Comparison of ENCODE assay signal across 22 cellular contexts in the genomic region with DNA sequence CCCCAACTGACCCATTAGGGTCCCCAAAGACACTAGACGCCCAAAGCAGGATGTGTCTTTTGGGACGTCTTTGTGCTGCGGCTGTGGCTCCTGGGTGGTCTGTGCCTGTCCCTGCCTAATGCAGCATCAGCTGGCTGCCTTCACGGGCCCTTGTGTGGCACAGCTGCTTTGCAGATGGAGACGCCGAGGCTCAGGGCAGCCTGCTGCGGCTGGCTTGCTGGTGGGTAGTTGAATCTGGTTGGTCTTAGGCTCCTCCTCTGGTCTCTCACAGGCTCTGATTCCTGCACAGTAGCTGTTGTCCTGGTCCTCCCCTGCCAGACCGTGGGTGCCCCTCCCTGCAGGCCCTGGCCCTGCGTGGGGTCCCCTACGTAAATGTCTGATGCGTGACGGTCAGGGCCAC. TPM values are rescaled to one million over a fixed set of nuclear protein-coding genes. Genes with fewer than 3 reads are reported as not detected.
DNase-seq lines count a peak whose midpoint lies in the region; ATAC-seq, FAIRE-seq and TF ChIP-seq lines count a peak whose summit lies in the region.
"Had no signal": no experiment of that assay in that cellular context is flagged by ENCODE, and none has a peak within 500 bp of the region (broad histone marks: within the 10 kb centered on the region; RNA-seq: fewer than 3 reads in every experiment).

No MANE protein-coding gene starts in this region.

- no peak overlapping the region for H3K23ac ChIP-seq in H1 (ENCODE audit: insufficient read length)
- H3K23ac ChIP-seq in neuronal stem cell (ENCODE audit: low read depth, low read length, poor library complexity), result peak overlapping the region; percentile 56

- no peak overlapping the region for H2AK5ac ChIP-seq in H1 (ENCODE audit: low read depth, low read length)
- H2AK5ac ChIP-seq in neuronal stem cell (ENCODE audit: low read depth, low read length), result no peak overlapping the region

- H2BK15ac ChIP-seq in H1 (ENCODE audit: low read length), result no peak overlapping the region
- H2BK15ac ChIP-seq in neuronal stem cell (ENCODE audit: low read length), result peak overlapping the region; percentile 26

- no peak overlapping the region for H3K9ac ChIP-seq in BLaER1
- no peak overlapping the region for H3K9ac ChIP-seq in BLaER1 treated with 17β-estradiol and CSF1 and Interleukin-3, amounts not matched to agents 10 nM and 100 nM
- H3K9ac ChIP-seq in H1 (replicated peaks in 1 of 4; ENCODE audit: extremely low read depth in 1 of 4, low read depth in 3 of 4, low read length in 3 of 4), result no peak overlapping the region
- peak overlapping the region; percentile 74 for H3K9ac ChIP-seq in neuronal stem cell (ENCODE audit: low read depth, low read length, poor library complexity)
- H3K9ac ChIP-seq: GM23248 had no signal

- H3K9me3 ChIP-seq in BLaER1 (no peaks in the 10 kb centered on the region), H1 (ENCODE audit: insufficient read depth in 2 of 2, low read depth in 1 of 2, low read length in 1 of 2) (no peaks in the 10 kb centered on the region), neuronal stem cell (replicated peaks in 1 of 2; ENCODE audit: control insufficient read depth in 2 of 2, insufficient read depth in 1 of 2, low read depth in 1 of 2, low read length in 2 of 2) (no peaks in the 10 kb centered on the region)
- H3K9me3 ChIP-seq in BLaER1 treated with 17β-estradiol and CSF1 and Interleukin-3, amounts not matched to agents 10 nM and 100 nM (replicated peaks in 1 of 11), result no peaks in the 10 kb centered on the region

- TF ChIP-seq CTCF in H1 (IDR thresholded peaks at IDR 0.05; ENCODE audit: control extremely low read depth in 1 of 3, insufficient read depth in 1 of 3, low read depth in 1 of 3, low read length in 3 of 3), result no peak

- no peak for TF ChIP-seq EP300 in H1 (IDR thresholded peaks at IDR 0.05; ENCODE audit: borderline replicate concordance in 1 of 2, low read depth in 2 of 2, low read length in 2 of 2)

- no peak for TF ChIP-seq RAD21 in H1 (IDR thresholded peaks at IDR 0.05 in 1 of 2, conservative IDR thresholded peaks at IDR 0.05 in 1 of 2; ENCODE audit: low read depth in 2 of 2, low read length in 2 of 2)

- CTCF ChIA-PET in H1 (lab: Charles Lee; ENCODE audit: partially characterized antibody), result interaction anchor here (0.8 to 2.1 kb wide), 3 partner anchors 132 to 433 kb away, joined by 3 to 11 read pairs (median 3); no protein-coding TSS in a partner anchor
- CTCF ChIA-PET in activated CD8-positive, alpha-beta T cell treated with anti-CD3 and anti-CD28 coated beads, Interleukin-2, amount 10 ng/mL, durations not matched to agents 7 days and 5 days (lab: Charles Lee), result no interaction called here

- H3K4me1 ChIP-seq in BLaER1 (peaks cover 87% of the 10 kb centered on the region), H1 (replicated peaks in 1 of 4; ENCODE audit: control insufficient read depth in 3 of 4, insufficient read depth in 4 of 4, low read length in 3 of 4) (no peaks in the 10 kb centered on the region), neuronal stem cell (ENCODE audit: control insufficient read depth in 2 of 2, insufficient read depth in 1 of 2, low read depth in 1 of 2, low read length in 2 of 2) (no peaks in the 10 kb centered on the region)
- peaks cover 43 to 87% (median 72%) of the 10 kb centered on the region in 10 experiments for H3K4me1 ChIP-seq in BLaER1 treated with 17β-estradiol and CSF1 and Interleukin-3, amounts not matched to agents 10 nM and 100 nM

- peaks cover 4% of the 10 kb centered on the region; the same call in 1 of the 2 replicates for H3K23me2 ChIP-seq in H1 (ENCODE audit: low read depth, low read length)

- H3K4me1 Mint-ChIP-seq in activated CD8-positive, alpha-beta T cell treated with anti-CD3 and anti-CD28 coated beads, Interleukin-2, amount 10 ng/mL, durations not matched to agents 7 days and 5 days (ENCODE audit: low read depth), result peaks cover 7% of the 10 kb centered on the region
- H3K4me1 Mint-ChIP-seq: CD4-positive, alpha-beta memory T cell had no signal

- H3K79me1 ChIP-seq in H1 (ENCODE audit: low read depth, low read length) (peaks cover 6% of the 10 kb centered on the region; the same call in 1 of the 2 replicates), neuronal stem cell (ENCODE audit: low read depth, low read length) (peaks cover 4% of the 10 kb centered on the region)

- H3K27ac ChIP-seq in BLaER1, result peak overlapping the region; percentile 86; the same call in 1 of the 2 replicates
- no peak overlapping the region for H3K27ac ChIP-seq in BLaER1 treated with 17β-estradiol and CSF1 and Interleukin-3, amounts not matched to agents 10 nM and 100 nM
- H3K27ac ChIP-seq in H1 (ENCODE audit: low read depth, low read length), result no peak overlapping the region
- no peak overlapping the region for H3K27ac ChIP-seq in neuronal stem cell (replicated peaks; ENCODE audit: low read length)
- H3K27ac ChIP-seq: GM23248 had no signal

- POLR2A ChIA-PET in H1 (lab: Charles Lee; ENCODE audit: partially characterized antibody), result interaction anchor here (0.6 kb wide), 1 partner anchor 155 kb away, joined by 3 read pairs; no protein-coding TSS in a partner anchor
- POLR2A ChIA-PET in activated CD8-positive, alpha-beta T cell treated with anti-CD3 and anti-CD28 coated beads, Interleukin-2, amount 10 ng/mL, durations not matched to agents 7 days and 5 days (lab: Charles Lee), result no interaction called here

- H4K91ac ChIP-seq in H1 (replicated peaks; ENCODE audit: insufficient read length, low read length) (no peak overlapping the region), neuronal stem cell (ENCODE audit: low read depth, low read length, poor library complexity) (no peak overlapping the region)

- no peak overlapping the region for H3K27ac Mint-ChIP-seq in activated CD8-positive, alpha-beta T cell treated with anti-CD3 and anti-CD28 coated beads, Interleukin-2, amount 10 ng/mL, durations not matched to agents 7 days and 5 days
- H3K27ac Mint-ChIP-seq: CD4-positive, alpha-beta memory T cell had no signal

- no peaks in the 10 kb centered on the region for H3K36me3 ChIP-seq in BLaER1
- no peaks in the 10 kb centered on the region for H3K36me3 ChIP-seq in BLaER1 treated with 17β-estradiol and CSF1 and Interleukin-3, amounts not matched to agents 10 nM and 100 nM
- H3K36me3 ChIP-seq in H1 (ENCODE audit: control insufficient read depth in 2 of 4, insufficient read depth in 4 of 4, low read length in 3 of 4), result peaks cover 0 to 12% (median 7%) of the 10 kb centered on the region in 4 experiments; a peak in 4 of 8 replicates
- H3K36me3 ChIP-seq in neuronal stem cell (replicated peaks in 1 of 2; ENCODE audit: control insufficient read depth in 2 of 2, insufficient read depth in 2 of 2, low read length in 2 of 2), result no peaks in the 10 kb centered on the region

- H2BK12ac ChIP-seq in H1 (ENCODE audit: low read depth, low read length) (no peak overlapping the region), neuronal stem cell (ENCODE audit: low read length) (peak overlapping the region; percentile 77)

- no peak overlapping the region for H3K4me3 ChIP-seq in BLaER1
- no peak overlapping the region for H3K4me3 ChIP-seq in BLaER1 treated with 17β-estradiol and CSF1 and Interleukin-3, amounts not matched to agents 10 nM and 100 nM
- no peak overlapping the region for H3K4me3 ChIP-seq in H1 (ENCODE audit: extremely low read depth in 1 of 4, insufficient read depth in 2 of 4, low read depth in 3 of 4, low read length in 4 of 4)
- H3K4me3 ChIP-seq in neuronal stem cell (ENCODE audit: low read length in 2 of 2), result no peak overlapping the region
- H3K4me3 ChIP-seq: GM23248 had no signal

- H4K5ac ChIP-seq in H1 (ENCODE audit: insufficient read length, low read depth, low read length), result no peak overlapping the region

- no peaks in the 10 kb centered on the region for H3K36me3 Mint-ChIP-seq in activated CD8-positive, alpha-beta T cell treated with anti-CD3 and anti-CD28 coated beads, Interleukin-2, amount 10 ng/mL, durations not matched to agents 7 days and 5 days (ENCODE audit: low read depth)
- H3K36me3 Mint-ChIP-seq: CD4-positive, alpha-beta memory T cell had no signal

- no peak overlapping the region; the same call in 1 of the 2 replicates for H4K8ac ChIP-seq in H1 (ENCODE audit: extremely low read depth, insufficient read depth, low read length)
- H4K8ac ChIP-seq in neuronal stem cell (ENCODE audit: low read depth, low read length), result peak overlapping the region; percentile 76

- H3K4me2 ChIP-seq in BLaER1 (peak overlapping the region; percentile 82), H1 (ENCODE audit: insufficient read depth in 1 of 2, low read depth in 2 of 2, low read length in 2 of 2) (no peak overlapping the region), neuronal stem cell (ENCODE audit: insufficient read depth, low read length, poor library complexity, severe bottlenecking) (no peak overlapping the region)
- H3K4me2 ChIP-seq in BLaER1 treated with 17β-estradiol and CSF1 and Interleukin-3, amounts not matched to agents 10 nM and 100 nM, result peak overlapping the region in 10 of 11 experiments; percentile 8 to 94 (median 82); a peak in 19 of 22 replicates

- H3K18ac ChIP-seq in H1 (ENCODE audit: extremely low read depth, low read length), result no peak overlapping the region
- H3K18ac ChIP-seq in neuronal stem cell (ENCODE audit: low read length), result peak overlapping the region; percentile 36

- H3K79me2 ChIP-seq in H1 (ENCODE audit: control insufficient read depth in 1 of 2, insufficient read depth in 2 of 2, low read length in 2 of 2), result peaks cover 0 to 10% of the 10 kb centered on the region in 2 experiments; a peak in 1 of 4 replicates

- H3K9me3 Mint-ChIP-seq in activated CD8-positive, alpha-beta T cell treated with anti-CD3 and anti-CD28 coated beads, Interleukin-2, amount 10 ng/mL, durations not matched to agents 7 days and 5 days (ENCODE audit: insufficient read depth), result no peaks in the 10 kb centered on the region
- H3K9me3 Mint-ChIP-seq: H9 had no signal

- no peak overlapping the region for H3K4ac ChIP-seq in H1 (replicated peaks; ENCODE audit: insufficient read length, low read depth, low read length)
- no peak overlapping the region for H3K4ac ChIP-seq in neuronal stem cell (ENCODE audit: low read length)

- FAIRE-seq in H1 (lab: Jason Lieb, UNC) (no peak), RCC 7860 (lab: Jason Lieb, UNC) (no peak)
- FAIRE-seq: G401.6, GM12892, GM19239 had no signal

- H3K56ac ChIP-seq in H1 (replicated peaks; ENCODE audit: insufficient read length, low read depth, low read length), result no peak overlapping the region

- H2BK5ac ChIP-seq in H1 (ENCODE audit: low read depth, low read length) (peak overlapping the region; percentile 44; the same call in 1 of the 2 replicates), neuronal stem cell (ENCODE audit: low read length) (no peak overlapping the region)

- H3K27me3 Mint-ChIP-seq in activated CD8-positive, alpha-beta T cell treated with anti-CD3 and anti-CD28 coated beads, Interleukin-2, amount 10 ng/mL, durations not matched to agents 7 days and 5 days (ENCODE audit: low read depth), result no peaks in the 10 kb centered on the region

- ATAC-seq in activated CD8-positive, alpha-beta T cell treated with anti-CD3 and anti-CD28 coated beads, Interleukin-2, amount 10 ng/mL, durations not matched to agents 7 days and 5 days, result no peak
- ATAC-seq: HCT116 had no signal

- H3K27me3 ChIP-seq in BLaER1 (0 out of 2 replicates have a peak, but pooled peaks cover 4% of the 10 kb centered on the region), H1 (replicated peaks in 1 of 4; ENCODE audit: control insufficient read depth in 3 of 4, extremely low read depth in 1 of 4, insufficient read depth in 3 of 4, low read length in 3 of 4) (no peaks in the 10 kb centered on the region), neuronal stem cell (ENCODE audit: control insufficient read depth in 3 of 3, insufficient read depth in 3 of 3, low read depth in 1 of 3, low read length in 3 of 3) (peaks cover 0 to 38% (median 0%) of the 10 kb centered on the region in 3 experiments)
- H3K27me3 ChIP-seq in BLaER1 treated with 17β-estradiol and CSF1 and Interleukin-3, amounts not matched to agents 10 nM and 100 nM, result peaks cover 0 to 29% (median 3%) of the 10 kb centered on the region in 11 experiments; a peak in 10 of 22 replicates

- 88% methylated on average over 10 of the region's 12 CpGs; no CpG with 5 or more reads in 1 of the 2 experiments for WGBS in H1 (ENCODE audit: extremely low coverage in 1 of 2, insufficient coverage in 1 of 2, insufficient read length in 1 of 2, insufficient replicate concordance in 2 of 2, low coverage in 1 of 2, low lambda C conversion rate in 2 of 2, missing lambda C conversion rate in 1 of 2), 2 experiments
- no CpG with 5 or more reads among the region's 12 CpGs for WGBS in neuronal stem cell (ENCODE audit: extremely low coverage in 2 of 2, insufficient read length in 2 of 2, insufficient replicate concordance in 1 of 2), 2 donors

- TF ChIP-seq POLR2A in H1 (IDR thresholded peaks at IDR 0.05; ENCODE audit: control extremely low read depth in 1 of 2, low read depth in 2 of 2, low read length in 2 of 2), result no peak

- H3K14ac ChIP-seq in H1 (ENCODE audit: insufficient read length), result no peak overlapping the region
- peak overlapping the region; percentile 85 for H3K14ac ChIP-seq in neuronal stem cell (ENCODE audit: low read length)

- H2BK20ac ChIP-seq in H1 (ENCODE audit: low read length), result no peak overlapping the region

- H2AFZ ChIP-seq in H1 (ENCODE audit: low read length), result no peak overlapping the region
- H2AFZ ChIP-seq in neuronal stem cell (ENCODE audit: low read length), result no peak overlapping the region
- H2AFZ ChIP-seq: GM23248 had no signal

- no peak overlapping the region for H3K4me3 Mint-ChIP-seq in activated CD8-positive, alpha-beta T cell treated with anti-CD3 and anti-CD28 coated beads, Interleukin-2, amount 10 ng/mL, durations not matched to agents 7 days and 5 days

- H4K20me1 ChIP-seq in BLaER1, result no peaks in the 10 kb centered on the region
- H4K20me1 ChIP-seq in BLaER1 treated with 17β-estradiol and CSF1 and Interleukin-3, amounts not matched to agents 10 nM and 100 nM, result peaks cover 0 to 15% (median 0%) of the 10 kb centered on the region in 11 experiments; a peak in 4 of 22 replicates
- H4K20me1 ChIP-seq in H1 (replicated peaks in 1 of 2; ENCODE audit: control insufficient read depth in 1 of 2, insufficient read depth in 2 of 2, low read length in 2 of 2), result peaks cover 6 to 21% of the 10 kb centered on the region in 2 experiments

- H2BK120ac ChIP-seq in H1 (replicated peaks; ENCODE audit: low read depth, low read length) (no peak overlapping the region), neuronal stem cell (ENCODE audit: low read depth, low read length) (no peak overlapping the region)

- no peak for DNase-seq in H1 (ENCODE audit: low read depth in 1 of 2, low spot score in 2 of 2)
- DNase-seq in neuronal stem cell (ENCODE audit: low spot score), result no peak
- no peak for DNase-seq in NCI-H748 (lab: John Stamatoyannopoulos, UW; ENCODE audit: unreplicated experiment)
- DNase-seq in activated naive CD4-positive, alpha-beta T cell treated with Interleukin-2 at 50 U/mL for 16 hours, result no peak
- DNase-seq in activated CD8-positive, alpha-beta T cell treated with anti-CD3 and anti-CD28 coated beads, Interleukin-2, amount 10 ng/mL, durations not matched to agents 7 days and 5 days, result no peak
- no peak for DNase-seq in RCC 7860 (ENCODE audit: low spot score)
- DNase-seq: C1 segment of cervical spinal cord; Calu3; CD4-positive, alpha-beta memory T cell; COR-L47; DMS53; DND-41; GM23248; H9 had no signal

RNA-seq across cellular contexts. Expression of gene CPZ, which starts 8.1 kb away (rescaled TPM):
- 28.8 and 31.5 TPM in 2 replicates for total RNA-seq in H1 (2021; fragmentation: NEBNext Ultra II Directional; extraction: Animal tissue kit (Norgen Biotek cat#: 25700))
- polyA plus RNA-seq in H1 (2011; rRNA removed), result 40.7 and 67.4 TPM in 2 replicates
- 38.3 TPM for polyA plus RNA-seq in H1 (2011; cell fraction: cytosol; rRNA removed)
- polyA plus RNA-seq in H1 (2011; cell fraction: nucleus; rRNA removed), result 98.5 TPM
- polyA plus RNA-seq in H1 (2012, experiment 1 of 2), result 29.4 to 44.2 TPM (median 42.1 TPM) in 4 replicates
- polyA plus RNA-seq in H1 (2012, experiment 2 of 2), result 35.2 TPM
- polyA plus RNA-seq in H1 (2013, experiment 1 of 2), result 26.2 TPM
- 24.4 TPM for polyA plus RNA-seq in H1 (2013, experiment 2 of 2)
- 12.0 and 13.2 TPM in 2 replicates for polyA minus RNA-seq in H1 (2011; rRNA and poly(A)+ RNA removed)
- polyA minus RNA-seq in H1 (2011; cell fraction: cytosol; rRNA and poly(A)+ RNA removed), result 20.3 TPM
- 32.0 TPM for polyA minus RNA-seq in H1 (2011; cell fraction: nucleus; rRNA and poly(A)+ RNA removed)
- polyA plus RNA-seq in neuronal stem cell (2013, experiment 1 of 2), result 6.7 TPM
- 6.7 TPM for polyA plus RNA-seq in neuronal stem cell (2013, experiment 2 of 2)
- total RNA-seq in activated CD8-positive, alpha-beta T cell treated with anti-CD3 and anti-CD28 coated beads, Interleukin-2, amount 10 ng/mL, durations not matched to agents 7 days and 5 days, result under 1 TPM; 0.21 to 0.23 TPM
- total RNA-seq: Calu3; CD4-positive, alpha-beta memory T cell had no signal
- polyA plus RNA-seq: CD4-positive, alpha-beta memory T cell had no signal

RNA-seq across cellular contexts. Expression of gene GPR78, which starts 20.5 kb away (rescaled TPM):
- total RNA-seq in H1 (2021; fragmentation: NEBNext Ultra II Directional; extraction: Animal tissue kit (Norgen Biotek cat#: 25700)), result 3.0 and 3.3 TPM in 2 replicates
- polyA plus RNA-seq in H1 (2011; rRNA removed), result 1.0 and 2.2 TPM in 2 replicates
- polyA plus RNA-seq in H1 (2011; cell fraction: cytosol; rRNA removed), result 1.6 TPM
- 10.5 TPM for polyA plus RNA-seq in H1 (2011; cell fraction: nucleus; rRNA removed)
- 1.7 to 2.0 TPM (median 1.9 TPM) in 4 replicates for polyA plus RNA-seq in H1 (2012, experiment 1 of 2)
- 0.84 TPM for polyA plus RNA-seq in H1 (2012, experiment 2 of 2)
- polyA plus RNA-seq in H1 (2013, experiment 1 of 2), result 0.75 TPM
- 0.68 TPM for polyA plus RNA-seq in H1 (2013, experiment 2 of 2)
- 1.8 and 3.0 TPM in 2 replicates for polyA minus RNA-seq in H1 (2011; rRNA and poly(A)+ RNA removed)
- polyA minus RNA-seq in H1 (2011; cell fraction: cytosol; rRNA and poly(A)+ RNA removed), result 0.59 TPM
- polyA minus RNA-seq in H1 (2011; cell fraction: nucleus; rRNA and poly(A)+ RNA removed), result 8.6 TPM
- 0.22 TPM for polyA plus RNA-seq in neuronal stem cell (2013, experiment 1 of 2)
- 0.15 TPM for polyA plus RNA-seq in neuronal stem cell (2013, experiment 2 of 2)
- total RNA-seq in activated CD8-positive, alpha-beta T cell treated with anti-CD3 and anti-CD28 coated beads, Interleukin-2, amount 10 ng/mL, durations not matched to agents 7 days and 5 days, result not detected
- total RNA-seq: A673; Calu3; CD4-positive, alpha-beta memory T cell; GM23248; H4 had no signal
- polyA plus RNA-seq: CD4-positive, alpha-beta memory T cell had no signal

Comparison
In these comparisons a context has a peak if more than half of its experiments do, and no peak if none do; other contexts are left out.
1. H3K4me2 ChIP-seq: peak in BLaER1 (single experiment) and BLaER1 treated with 17β-estradiol and CSF1 and Interleukin-3, amounts not matched to agents 10 nM and 100 nM (10 of 11); none in H1 (0 of 2) and neuronal stem cell (single experiment).
2. RNA of gene CPZ, which starts 8.1 kb away (total RNA-seq): 28.8 to 31.5 TPM in H1; 0.21 to 0.23 TPM in activated CD8-positive, alpha-beta T cell treated with anti-CD3 and anti-CD28 coated beads, Interleukin-2, amount 10 ng/mL, durations not matched to agents 7 days and 5 days; every median in the first group is over 10 times any median in the second.